In genomic region chr17:17116406-17116805, GRCh38 we compare ENCODE assay signal across 20 cellular contexts.
DNase-seq lines count a peak whose midpoint lies in the region; ATAC-seq and TF ChIP-seq lines count a peak whose summit lies in the region.
"Had no signal": no experiment of that assay in that cellular context is flagged by ENCODE, and none has a peak within 500 bp of the region (broad histone marks: within the 10 kb centered on the region; RNA-seq: fewer than 3 reads in every experiment).

No MANE protein-coding gene starts in this region.

- ATAC-seq in T-cell (replicated peaks in 1 of 4), result no peak
- ATAC-seq: esophagus mucosa had no signal

- no peak overlapping the region for H3K4me3 Mint-ChIP-seq in activated naive CD4-positive, alpha-beta T cell treated with anti-CD3 and anti-CD28 coated beads, Interleukin-2, amount 50 U/mL, for 24 hours
- H3K4me3 Mint-ChIP-seq in T-cell (no peak overlapping the region), glutamatergic neuron (ENCODE audit: unreplicated experiment) (peak overlapping the region; percentile 20)

- H3K4me1 ChIP-seq in thymus (ENCODE audit: control insufficient read depth, insufficient read depth, low read length), result peaks cover 35% of the 10 kb centered on the region

- peaks cover 82% of the 10 kb centered on the region for H3K4me1 Mint-ChIP-seq in activated naive CD4-positive, alpha-beta T cell treated with anti-CD3 and anti-CD28 coated beads, Interleukin-2, amount 50 U/mL, for 24 hours
- H3K4me1 Mint-ChIP-seq in T-cell, result peaks cover 81 to 89% (median 88%) of the 10 kb centered on the region in 3 donors
- H3K4me1 Mint-ChIP-seq in glutamatergic neuron (ENCODE audit: low read depth, unreplicated experiment), result peaks cover 54% of the 10 kb centered on the region

- peak overlapping the region; percentile 72 for H3K27ac Mint-ChIP-seq in activated naive CD4-positive, alpha-beta T cell treated with anti-CD3 and anti-CD28 coated beads, Interleukin-2, amount 50 U/mL, for 24 hours
- H3K27ac Mint-ChIP-seq in T-cell, result peak overlapping the region; percentile 66 to 75
- no peak overlapping the region for H3K27ac Mint-ChIP-seq in glutamatergic neuron (ENCODE audit: unreplicated experiment)

- no peaks in the 10 kb centered on the region for H3K9me3 Mint-ChIP-seq in activated naive CD4-positive, alpha-beta T cell treated with anti-CD3 and anti-CD28 coated beads, Interleukin-2, amount 50 U/mL, for 24 hours
- H3K9me3 Mint-ChIP-seq in T-cell (no peaks in the 10 kb centered on the region), glutamatergic neuron (ENCODE audit: unreplicated experiment) (peaks cover 16% of the 10 kb centered on the region)

- H3K27ac ChIP-seq in thymus (ENCODE audit: low read depth), result peak overlapping the region; percentile 20
- H3K27ac ChIP-seq: stomach had no signal

- POLR2A ChIA-PET in T-cell (lab: Charles Lee), result no interaction called here

- H3K27me3 Mint-ChIP-seq in activated naive CD4-positive, alpha-beta T cell treated with anti-CD3 and anti-CD28 coated beads, Interleukin-2, amount 50 U/mL, for 24 hours, result no peaks in the 10 kb centered on the region
- H3K27me3 Mint-ChIP-seq in T-cell, result no peaks in the 10 kb centered on the region
- peaks cover 17% of the 10 kb centered on the region for H3K27me3 Mint-ChIP-seq in glutamatergic neuron (ENCODE audit: unreplicated experiment)

- 96% methylated on average over 4 of the region's 4 CpGs for WGBS in thymus

- H3K4me3 ChIP-seq in thymus (ENCODE audit: low read length), result no peak overlapping the region
- H3K4me3 ChIP-seq: stomach had no signal

- no peak for DNase-seq in activated naive CD4-positive, alpha-beta T cell treated with anti-CD3 and anti-CD28 coated beads, Interleukin-2, amount 50 U/mL, for 16 hours
- DNase-seq in T-cell, result no peak
- DNase-seq in glutamatergic neuron, result no peak
- no peak for DNase-seq in C1 segment of cervical spinal cord (lab: John Stamatoyannopoulos, UW)
- DNase-seq in H4 (ENCODE audit: low spot score), result no peak
- no peak for DNase-seq in NCI-H1694 (lab: John Stamatoyannopoulos, UW)
- DNase-seq: activated CD4-positive, alpha-beta T cell treated with anti-CD3 and anti-CD28 coated beads for 1 hour; activated CD8-positive, alpha-beta memory T cell treated with anti-CD3 and anti-CD28 coated beads, Interleukin-2, amount 50 U/mL, for 4 hours; activated gamma-delta T cell; cerebellar nuclear complex; mammary epithelial cell; NCI-H1092 treated with DMSO at 0.1 percent for 48 hours; NCI-H2029; OCI-M1; SHP77 treated with DMSO at 0.1 percent for 48 hours; stomach; SW 1271 had no signal

- TF ChIP-seq CTCF in glutamatergic neuron (IDR thresholded peaks at IDR 0.05; ENCODE audit: partially characterized antibody, unreplicated experiment), result no peak

- CTCF ChIA-PET in T-cell (lab: Charles Lee), result no interaction called here

- H3K36me3 ChIP-seq in thymus (ENCODE audit: control insufficient read depth, insufficient read depth), result peaks cover 10% of the 10 kb centered on the region
- H3K36me3 ChIP-seq: stomach had no signal

- no peaks in the 10 kb centered on the region for H3K9me3 ChIP-seq in thymus (ENCODE audit: control insufficient read depth)
- H3K9me3 ChIP-seq: stomach had no signal

- H3K36me3 Mint-ChIP-seq in activated naive CD4-positive, alpha-beta T cell treated with anti-CD3 and anti-CD28 coated beads, Interleukin-2, amount 50 U/mL, for 24 hours, result no peaks in the 10 kb centered on the region
- H3K36me3 Mint-ChIP-seq in T-cell (no peaks in the 10 kb centered on the region), glutamatergic neuron (ENCODE audit: unreplicated experiment) (no peaks in the 10 kb centered on the region)

- no peaks in the 10 kb centered on the region for H3K27me3 ChIP-seq in thymus (ENCODE audit: control insufficient read depth, insufficient read depth)
- H3K27me3 ChIP-seq: stomach had no signal
